13 cellular contexts compared by ENCODE assay signal in the genomic region with DNA sequence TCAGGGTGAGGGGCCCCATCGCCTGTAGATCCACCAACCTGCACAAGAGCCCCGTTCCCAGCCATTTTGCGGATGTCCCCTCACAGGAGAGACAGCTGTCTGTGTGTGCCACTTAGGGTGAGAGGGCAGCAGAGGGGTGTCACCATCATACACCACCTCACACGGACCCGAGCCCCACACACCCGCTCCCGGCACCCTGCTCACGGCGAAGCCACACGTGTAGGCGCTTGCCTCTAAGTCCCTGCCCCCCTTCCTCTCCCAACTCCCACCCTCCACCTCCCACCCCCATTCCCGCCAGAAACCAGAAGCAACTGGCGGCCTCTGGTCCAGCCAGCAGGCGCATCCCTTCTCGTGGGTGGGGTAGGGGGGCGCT. TPM values are rescaled to one million over a fixed set of nuclear protein-coding genes. Genes with fewer than 3 reads are reported as not detected.
A peak's percentile ranks its signal among the peaks of the same experiment; 100 is the strongest.
DNase-seq lines count a peak whose midpoint lies in the region; ATAC-seq, FAIRE-seq and TF ChIP-seq lines count a peak whose summit lies in the region.
"Had no signal": no experiment of that assay in that cellular context is flagged by ENCODE, and none has a peak within 500 bp of the region (broad histone marks: within the 10 kb centered on the region; RNA-seq: fewer than 3 reads in every experiment).

No MANE protein-coding gene starts in this region.

- dilution Hi-C loops in IMR-90 (cut with HindIII; ENCODE audit: low sequenced_read_pairs, unreplicated experiment) = no loop called here

- H3K9me3 Mint-ChIP-seq in T-helper 1 cell treated with Interleukin-12 subunit alpha and Interleukin-12 subunit beta and Interleukin-4 antibody, amounts not matched to agents 30 μg/mL and 1 μg/mL, for 36 hours = no peaks in the 10 kb centered on the region

- peaks cover 0 to 5% of the 10 kb centered on the region in 2 experiments; a peak in 2 of 4 replicates for H3K79me2 ChIP-seq in H1 (ENCODE audit: control insufficient read depth in 1 of 2, insufficient read depth in 2 of 2, low read length in 2 of 2)
- H3K79me2 ChIP-seq in osteoblast (ENCODE audit: insufficient read depth, low read length) = no peaks in the 10 kb centered on the region

- H3K4me2 ChIP-seq in IMR-90 (ENCODE audit: low read depth, low read length) = no peak overlapping the region
- H3K4me2 ChIP-seq in H1 (ENCODE audit: insufficient read depth in 1 of 2, low read depth in 2 of 2, low read length in 2 of 2) = peak overlapping the region; percentile 78 to 95
- no peak overlapping the region for H3K4me2 ChIP-seq in osteoblast (ENCODE audit: insufficient read depth, low read length)

- no peak overlapping the region for H4K5ac ChIP-seq in IMR-90 (ENCODE audit: low read depth, low read length)
- peak overlapping the region; percentile 31 for H4K5ac ChIP-seq in H1 (ENCODE audit: insufficient read length, low read depth, low read length)

- no peak for TF ChIP-seq POLR2A in IMR-90 (IDR thresholded peaks at IDR 0.05; ENCODE audit: low read depth, low read length)
- TF ChIP-seq POLR2A in H1 (IDR thresholded peaks at IDR 0.05; ENCODE audit: control extremely low read depth in 1 of 2, low read depth in 2 of 2, low read length in 2 of 2) = no peak

- TF ChIP-seq RAD21 in IMR-90 (IDR thresholded peaks at IDR 0.05; ENCODE audit: low read length) (no peak), H1 (IDR thresholded peaks at IDR 0.05 in 1 of 2, conservative IDR thresholded peaks at IDR 0.05 in 1 of 2; ENCODE audit: low read depth in 2 of 2, low read length in 2 of 2) (no peak)

- peak overlapping the region; percentile 36 for H3K4me3 Mint-ChIP-seq in T-helper 1 cell treated with Interleukin-12 subunit alpha and Interleukin-12 subunit beta and Interleukin-4 antibody, amounts not matched to agents 30 μg/mL and 1 μg/mL, for 36 hours

- H3K27me3 Mint-ChIP-seq in T-helper 1 cell treated with Interleukin-12 subunit alpha and Interleukin-12 subunit beta and Interleukin-4 antibody, amounts not matched to agents 30 μg/mL and 1 μg/mL, for 36 hours (ENCODE audit: low read depth) = peaks cover 63% of the 10 kb centered on the region

- TF ChIP-seq CTCF in IMR-90 (conservative IDR thresholded peaks at IDR 0.05; ENCODE audit: low read depth, low read length) = no peak
- no peak for TF ChIP-seq CTCF in H1 (IDR thresholded peaks at IDR 0.05; ENCODE audit: control extremely low read depth in 1 of 3, insufficient read depth in 1 of 3, low read depth in 1 of 3, low read length in 3 of 3)
- TF ChIP-seq CTCF in osteoblast (IDR thresholded peaks at IDR 0.05; ENCODE audit: extremely low read depth, low read depth, low read length) = no peak

- no peak overlapping the region for H2BK15ac ChIP-seq in IMR-90 (ENCODE audit: low read depth, low read length)
- H2BK15ac ChIP-seq in H1 (ENCODE audit: low read length) = peak overlapping the region; percentile 14; the same call in 1 of the 2 replicates

- H3K9me1 ChIP-seq in IMR-90 (ENCODE audit: insufficient read depth, low read length) = peaks cover 14% of the 10 kb centered on the region

- H3K36me3 ChIP-seq in IMR-90 (ENCODE audit: control insufficient read depth, insufficient read depth, low read length) = no peaks in the 10 kb centered on the region
- no peaks in the 10 kb centered on the region for H3K36me3 ChIP-seq in H1 (ENCODE audit: control insufficient read depth in 2 of 4, insufficient read depth in 4 of 4, low read length in 3 of 4)
- no peaks in the 10 kb centered on the region for H3K36me3 ChIP-seq in osteoblast (ENCODE audit: insufficient read depth, low read length)
- H3K36me3 ChIP-seq: esophagus squamous epithelium had no signal

- H3K27ac ChIP-seq in IMR-90 (ENCODE audit: insufficient read depth, low read length) = no peak overlapping the region
- peak overlapping the region; percentile 54; the same call in 1 of the 2 replicates for H3K27ac ChIP-seq in H1 (ENCODE audit: low read depth, low read length)
- no peak overlapping the region for H3K27ac ChIP-seq in osteoblast (ENCODE audit: low read depth, low read length)
- H3K27ac ChIP-seq: esophagus squamous epithelium had no signal

- H3K4me1 ChIP-seq in IMR-90 (ENCODE audit: control insufficient read depth, insufficient read depth, low read length) (peaks cover 3% of the 10 kb centered on the region; the same call in 1 of the 2 replicates), H1 (replicated peaks in 1 of 4; ENCODE audit: control insufficient read depth in 3 of 4, insufficient read depth in 4 of 4, low read length in 3 of 4) (peaks cover 6 to 17% (median 14%) of the 10 kb centered on the region in 4 experiments), osteoblast (ENCODE audit: insufficient read depth, low read length) (peaks cover 12% of the 10 kb centered on the region)

- no CpG with 5 or more reads among the region's 16 CpGs for WGBS in IMR-90 (ENCODE audit: extremely low coverage in 2 of 2, insufficient read length in 1 of 2), 2 experiments
- WGBS in H1 (ENCODE audit: extremely low coverage in 1 of 2, insufficient coverage in 1 of 2, insufficient read length in 1 of 2, insufficient replicate concordance in 2 of 2, low coverage in 1 of 2, low lambda C conversion rate in 2 of 2, missing lambda C conversion rate in 1 of 2), 2 experiments = 0% methylated on average over 3 of the region's 16 CpGs; no CpG with 5 or more reads in 1 of the 2 experiments

- H3K27me3 ChIP-seq in IMR-90 (ENCODE audit: control insufficient read depth, insufficient read depth, low read length) = peaks cover 3% of the 10 kb centered on the region; the same call in 1 of the 2 replicates
- peaks cover 0 to 10% (median 5%) of the 10 kb centered on the region in 4 experiments; a peak in 3 of 7 replicates for H3K27me3 ChIP-seq in H1 (replicated peaks in 1 of 4; ENCODE audit: control insufficient read depth in 3 of 4, extremely low read depth in 1 of 4, insufficient read depth in 3 of 4, low read length in 3 of 4)
- peaks cover 6% of the 10 kb centered on the region for H3K27me3 ChIP-seq in osteoblast (ENCODE audit: insufficient read depth, low read length)

- intact Hi-C loops in IMR-90 (cut with micrococcal nuclease) = no loop called here

- no peak for DNase-seq in T-helper 1 cell
- no peak for DNase-seq in IMR-90
- peak in 1 of 2 experiments; percentile 72 for DNase-seq in H1 (ENCODE audit: low read depth in 1 of 2, low spot score in 2 of 2)
- peak; percentile 72 for DNase-seq in osteoblast (ENCODE audit: insufficient read length, low spot score, missing footprints)
- DNase-seq in SKM-1 (lab: John Stamatoyannopoulos, UW; ENCODE audit: unreplicated experiment) = no peak
- no peak for DNase-seq in stimulated activated CD4-positive, alpha-beta T cell treated with anti-CD3 and anti-CD28 coated beads, Interleukin-2, amount 100 ng/mL, for 24 hours
- DNase-seq in kidney tubule cell (ENCODE audit: low spot score) = no peak
- DNase-seq: esophagus squamous epithelium, NCI-H2029 treated with DMSO at 0.1 percent for 48 hours had no signal

- H2AFZ ChIP-seq in IMR-90 (replicated peaks; ENCODE audit: low read length, poor library complexity) (peak overlapping the region; percentile 14), H1 (ENCODE audit: low read length) (no peak overlapping the region; the same call in 1 of the 2 replicates), osteoblast (ENCODE audit: low read length) (no peak overlapping the region)

- H4K8ac ChIP-seq in IMR-90 (ENCODE audit: low read depth in 2 of 2, low read length in 2 of 2) (no peak overlapping the region), H1 (ENCODE audit: extremely low read depth, insufficient read depth, low read length) (no peak overlapping the region)

- BruUV-seq in IMR-90 (replicated peaks; lab: Mats Ljungman, UMichigan) = no TSS peak

- H3K36me3 Mint-ChIP-seq in T-helper 1 cell treated with Interleukin-12 subunit alpha and Interleukin-12 subunit beta and Interleukin-4 antibody, amounts not matched to agents 30 μg/mL and 1 μg/mL, for 36 hours (ENCODE audit: low read depth) = no peaks in the 10 kb centered on the region

- H3K4me1 Mint-ChIP-seq in T-helper 1 cell treated with Interleukin-12 subunit alpha and Interleukin-12 subunit beta and Interleukin-4 antibody, amounts not matched to agents 30 μg/mL and 1 μg/mL, for 36 hours (ENCODE audit: low read depth) = peaks cover 16% of the 10 kb centered on the region

- H3K9ac ChIP-seq in IMR-90 (ENCODE audit: low read depth, low read length) (no peak overlapping the region), H1 (replicated peaks in 1 of 4; ENCODE audit: extremely low read depth in 1 of 4, low read depth in 3 of 4, low read length in 3 of 4) (peak overlapping the region in 1 of 4 experiments; percentile 57; a peak in 3 of 7 replicates)

- H2BK5ac ChIP-seq in IMR-90 (ENCODE audit: low read depth, low read length, poor library complexity, severe bottlenecking) (no peak overlapping the region), H1 (ENCODE audit: low read depth, low read length) (peak overlapping the region; percentile 94; the same call in 1 of the 2 replicates)

- H3K9me3 ChIP-seq in IMR-90 (ENCODE audit: control insufficient read depth, insufficient read depth, low read length) (no peaks in the 10 kb centered on the region), H1 (ENCODE audit: insufficient read depth in 2 of 2, low read depth in 1 of 2, low read length in 1 of 2) (no peaks in the 10 kb centered on the region), osteoblast (ENCODE audit: low read depth, low read length) (no peaks in the 10 kb centered on the region)
- H3K9me3 ChIP-seq: esophagus squamous epithelium had no signal

- no peak overlapping the region for H2AK5ac ChIP-seq in IMR-90 (ENCODE audit: low read depth, low read length)
- H2AK5ac ChIP-seq in H1 (ENCODE audit: low read depth, low read length) = no peak overlapping the region

- in situ Hi-C loops in IMR-90 (cut with MboI; ENCODE audit: low sequenced_read_pairs) = loop anchor here (25.0 kb wide), 1 partner anchor 409 kb away; a partner anchor contains a TSS

- no peak overlapping the region for H3K14ac ChIP-seq in IMR-90 (replicated peaks; ENCODE audit: low read depth, low read length)
- H3K14ac ChIP-seq in H1 (ENCODE audit: insufficient read length) = no peak overlapping the region

- H2BK20ac ChIP-seq in IMR-90 (ENCODE audit: low read depth, low read length) (no peak overlapping the region), H1 (ENCODE audit: low read length) (peak overlapping the region; percentile 83)

- FAIRE-seq in H1 (lab: Jason Lieb, UNC) = no peak

- H3K79me1 ChIP-seq in IMR-90 (ENCODE audit: low read depth in 1 of 2, low read length in 2 of 2) (peaks cover 6 to 21% of the 10 kb centered on the region in 2 experiments), H1 (ENCODE audit: low read depth, low read length) (peaks cover 1% of the 10 kb centered on the region; the same call in 1 of the 2 replicates)

- H2AK9ac ChIP-seq in IMR-90 (replicated peaks; ENCODE audit: low read depth, low read length, poor library complexity) = no peak overlapping the region

- H3K4me3 ChIP-seq in IMR-90 (ENCODE audit: insufficient read depth, low read depth, low read length) (no peak overlapping the region), H1 (ENCODE audit: extremely low read depth in 1 of 4, insufficient read depth in 2 of 4, low read depth in 3 of 4, low read length in 4 of 4) (peak overlapping the region; percentile 35 to 60 (median 46)), osteoblast (ENCODE audit: insufficient read depth, low read length) (no peak overlapping the region)
- H3K4me3 ChIP-seq: lung had no signal

- TF ChIP-seq EP300 in H1 (IDR thresholded peaks at IDR 0.05; ENCODE audit: borderline replicate concordance in 1 of 2, low read depth in 2 of 2, low read length in 2 of 2) = no peak

- H3K23me2 ChIP-seq in H1 (ENCODE audit: low read depth, low read length) = peaks cover 14% of the 10 kb centered on the region

- H3K56ac ChIP-seq in IMR-90 (ENCODE audit: extremely low read depth, insufficient read depth, low read length) (no peak overlapping the region), H1 (replicated peaks; ENCODE audit: insufficient read length, low read depth, low read length) (no peak overlapping the region)

- H4K91ac ChIP-seq in IMR-90 (ENCODE audit: insufficient read depth, low read depth, low read length) = no peak overlapping the region
- peak overlapping the region; percentile 97 for H4K91ac ChIP-seq in H1 (replicated peaks; ENCODE audit: insufficient read length, low read length)

- H4K20me1 ChIP-seq in IMR-90 (ENCODE audit: insufficient read depth, low read length) = no peaks in the 10 kb centered on the region; the same call in 1 of the 2 replicates
- peaks cover 0 to 4% of the 10 kb centered on the region in 2 experiments for H4K20me1 ChIP-seq in H1 (replicated peaks in 1 of 2; ENCODE audit: control insufficient read depth in 1 of 2, insufficient read depth in 2 of 2, low read length in 2 of 2)
- no peaks in the 10 kb centered on the region for H4K20me1 ChIP-seq in osteoblast (ENCODE audit: insufficient read depth, low read length)

- H3K23ac ChIP-seq in IMR-90 (ENCODE audit: low read depth, low read length) (no peak overlapping the region), H1 (ENCODE audit: insufficient read length) (no peak overlapping the region)

- no peak for ATAC-seq in IMR-90 (ENCODE audit: low read depth)
- ATAC-seq: SK-N-SH treated with all-trans-retinoic acid at 6 μM for 48 hours had no signal

- H2BK120ac ChIP-seq in IMR-90 (ENCODE audit: low read depth, low read length) (no peak overlapping the region), H1 (replicated peaks; ENCODE audit: low read depth, low read length) (no peak overlapping the region)

- POLR2A ChIA-PET in IMR-90 (lab: Charles Lee; ENCODE audit: unreplicated experiment) (no interaction called here), H1 (lab: Charles Lee; ENCODE audit: partially characterized antibody) (interaction anchor here (0.9 to 1.8 kb wide), 6 partner anchors 10 to 161 kb away, joined by 3 to 4 read pairs (median 4); a partner anchor contains a TSS)

- H3K4ac ChIP-seq in IMR-90 (ENCODE audit: low read depth, low read length) (no peak overlapping the region), H1 (replicated peaks; ENCODE audit: insufficient read length, low read depth, low read length) (no peak overlapping the region)

- peak overlapping the region; percentile 76 for H2BK12ac ChIP-seq in H1 (ENCODE audit: low read depth, low read length)

- H3K18ac ChIP-seq in IMR-90 (ENCODE audit: low read depth, low read length) (no peak overlapping the region), H1 (ENCODE audit: extremely low read depth, low read length) (peak overlapping the region; percentile 90)

- no peak overlapping the region for H3K27ac Mint-ChIP-seq in T-helper 1 cell treated with Interleukin-12 subunit alpha and Interleukin-12 subunit beta and Interleukin-4 antibody, amounts not matched to agents 30 μg/mL and 1 μg/mL, for 36 hours

- CTCF ChIA-PET in IMR-90 (lab: Yijun Ruan, JAX) (no interaction called here), H1 (lab: Charles Lee; ENCODE audit: partially characterized antibody) (interaction anchor here (0.6 to 1.9 kb wide), 7 partner anchors 11 to 147 kb away, joined by 3 to 17 read pairs (median 5); no protein-coding TSS in a partner anchor)

RNA-seq across cellular contexts. Expression of a gene that starts 4.0 kb away (rescaled TPM):
- total RNA-seq in IMR-90 (2012; rRNA removed) (3.2 and 4.2 TPM in 2 replicates), osteoblast (0.29 and 0.72 TPM in 2 replicates)
- polyA plus RNA-seq in IMR-90 (2012; rRNA removed) (5.5 and 6.3 TPM in 2 replicates), H1 (2011; rRNA removed) (12.9 and 20.9 TPM in 2 replicates)
- 3.5 and 3.9 TPM in 2 replicates for polyA plus RNA-seq in IMR-90 (2012; cell fraction: cytosol; rRNA removed)
- polyA plus RNA-seq in IMR-90 (2012; cell fraction: nucleus; rRNA removed; ENCODE audit: low replicate concordance) = 9.4 and 15.8 TPM in 2 replicates
- 15.2 and 15.6 TPM in 2 replicates for total RNA-seq in H1 (2021; fragmentation: NEBNext Ultra II Directional; extraction: Animal tissue kit (Norgen Biotek cat#: 25700))
- polyA plus RNA-seq in H1 (2011; cell fraction: cytosol; rRNA removed) = 12.4 TPM
- polyA plus RNA-seq in H1 (2011; cell fraction: nucleus; rRNA removed) = 20.0 TPM
- 5.4 to 11.2 TPM (median 10.0 TPM) in 4 replicates for polyA plus RNA-seq in H1 (2012, experiment 1 of 2)
- 7.2 TPM for polyA plus RNA-seq in H1 (2012, experiment 2 of 2)
- 5.0 TPM for polyA plus RNA-seq in H1 (2013, experiment 1 of 2)
- polyA plus RNA-seq in H1 (2013, experiment 2 of 2) = 5.9 TPM
- 3.9 and 5.9 TPM in 2 replicates for polyA minus RNA-seq in H1 (2011; rRNA and poly(A)+ RNA removed)
- 7.3 TPM for polyA minus RNA-seq in H1 (2011; cell fraction: cytosol; rRNA and poly(A)+ RNA removed)
- 5.0 TPM for polyA minus RNA-seq in H1 (2011; cell fraction: nucleus; rRNA and poly(A)+ RNA removed)
- total RNA-seq: subcutaneous adipose tissue had no signal

RNA-seq across cellular contexts. Expression of a gene that starts 28.2 kb away (rescaled TPM):
- total RNA-seq in IMR-90 (2012; rRNA removed) = not detected in 2 replicates
- polyA plus RNA-seq in IMR-90 (2012; rRNA removed) = 0.84 and 2.0 TPM in 2 replicates
- polyA plus RNA-seq in IMR-90 (2012; cell fraction: cytosol; rRNA removed) = 5.4 and 10.2 TPM in 2 replicates
- 2.1 and 3.5 TPM in 2 replicates for polyA plus RNA-seq in IMR-90 (2012; cell fraction: nucleus; rRNA removed; ENCODE audit: low replicate concordance)
- 21.8 and 26.3 TPM in 2 replicates for total RNA-seq in H1 (2021; fragmentation: NEBNext Ultra II Directional; extraction: Animal tissue kit (Norgen Biotek cat#: 25700))
- 13.6 and 20.7 TPM in 2 replicates for polyA plus RNA-seq in H1 (2011; rRNA removed)
- 22.7 TPM for polyA plus RNA-seq in H1 (2011; cell fraction: cytosol; rRNA removed)
- 12.6 TPM for polyA plus RNA-seq in H1 (2011; cell fraction: nucleus; rRNA removed)
- polyA plus RNA-seq in H1 (2012, experiment 1 of 2) = 8.5 to 22.2 TPM (median 17.5 TPM) in 4 replicates
- 11.4 TPM for polyA plus RNA-seq in H1 (2012, experiment 2 of 2)
- polyA plus RNA-seq in H1 (2013, experiment 1 of 2) = 26.7 TPM
- polyA plus RNA-seq in H1 (2013, experiment 2 of 2) = 25.6 TPM
- polyA minus RNA-seq in H1 (2011; rRNA and poly(A)+ RNA removed) = 0.27 and 0.82 TPM in 2 replicates
- 8.8 TPM for polyA minus RNA-seq in H1 (2011; cell fraction: cytosol; rRNA and poly(A)+ RNA removed)
- 5.5 TPM for polyA minus RNA-seq in H1 (2011; cell fraction: nucleus; rRNA and poly(A)+ RNA removed)
- 0.72 and 1.2 TPM in 2 replicates for total RNA-seq in osteoblast

RNA-seq across cellular contexts. Expression of a gene that starts 36.4 kb away (rescaled TPM):
- total RNA-seq in IMR-90 (2012; rRNA removed) (0.28 and 0.54 TPM in 2 replicates), osteoblast (1.8 and 2.2 TPM in 2 replicates)
- polyA plus RNA-seq in IMR-90 (2012; rRNA removed) (1.2 and 2.2 TPM in 2 replicates), H1 (2011; rRNA removed) (294 and 376 TPM in 2 replicates)
- 1.2 and 1.8 TPM in 2 replicates for polyA plus RNA-seq in IMR-90 (2012; cell fraction: cytosol; rRNA removed)
- polyA plus RNA-seq in IMR-90 (2012; cell fraction: nucleus; rRNA removed; ENCODE audit: low replicate concordance) = 1.2 and 1.3 TPM in 2 replicates
- total RNA-seq in H1 (2021; fragmentation: NEBNext Ultra II Directional; extraction: Animal tissue kit (Norgen Biotek cat#: 25700)) = 296 and 303 TPM in 2 replicates
- polyA plus RNA-seq in H1 (2011; cell fraction: cytosol; rRNA removed) = 293 TPM
- 296 TPM for polyA plus RNA-seq in H1 (2011; cell fraction: nucleus; rRNA removed)
- 239 to 303 TPM (median 281 TPM) in 4 replicates for polyA plus RNA-seq in H1 (2012, experiment 1 of 2)
- 299 TPM for polyA plus RNA-seq in H1 (2012, experiment 2 of 2)
- 265 TPM for polyA plus RNA-seq in H1 (2013, experiment 1 of 2)
- polyA plus RNA-seq in H1 (2013, experiment 2 of 2) = 292 TPM
- 139 and 147 TPM in 2 replicates for polyA minus RNA-seq in H1 (2011; rRNA and poly(A)+ RNA removed)
- polyA minus RNA-seq in H1 (2011; cell fraction: cytosol; rRNA and poly(A)+ RNA removed) = 139 TPM
- 76.6 TPM for polyA minus RNA-seq in H1 (2011; cell fraction: nucleus; rRNA and poly(A)+ RNA removed)

Comparison
In these comparisons a context has a peak if more than half of its experiments do, and no peak if none do; other contexts are left out.
1. H3K4me2 ChIP-seq: peak in H1 (2 of 2); none in IMR-90 (single experiment) and osteoblast (single experiment).
2. H3K4me3 ChIP-seq: peak in H1 (4 of 4); none in IMR-90 (single experiment) and osteoblast (single experiment).
3. RNA of a gene that starts 28.2 kb away (total RNA-seq): 21.8 to 26.3 TPM in H1; 0.72 to 1.2 TPM in osteoblast and not detected in IMR-90; every median in the first group is over 10 times any median in the second.
4. RNA of a gene that starts 36.4 kb away (total RNA-seq): 296 to 303 TPM in H1; 1.8 to 2.2 TPM in osteoblast and 0.28 to 0.54 TPM in IMR-90; every median in the first group is over 10 times any median in the second.